ENCODE assay signal across 22 cellular contexts in genomic region chr12:29223431-29223830, GRCh38.
"Had no signal": no experiment of that assay in that cellular context is flagged by ENCODE, and none has a peak within 500 bp of the region (broad histone marks: within the 10 kb centered on the region; RNA-seq: fewer than 3 reads in every experiment).

No MANE protein-coding gene starts in this region.

- H3K27me3 Mint-ChIP-seq: activated CD4-positive, alpha-beta T cell treated with anti-CD3 and anti-CD28 coated beads, Interleukin-2, amount 10 ng/mL, durations not matched to agents 7 days and 5 days; stimulated activated naive CD8-positive, alpha-beta T cell treated with anti-CD3 and anti-CD28 coated beads, Interleukin-15, Interleukin-2, amounts not matched to agents 100 ng/mL and 50 ng/mL, for 24 hours; type B pancreatic cell had no signal

- H3K4me1 Mint-ChIP-seq: activated CD4-positive, alpha-beta T cell treated with anti-CD3 and anti-CD28 coated beads, Interleukin-2, amount 10 ng/mL, durations not matched to agents 7 days and 5 days; activated naive CD8-positive, alpha-beta T cell treated with anti-CD3 and anti-CD28 coated beads, Interleukin-2, amount 10 ng/mL, durations not matched to agents 7 days and 5 days had no signal

- H3K9me3 Mint-ChIP-seq: activated CD4-positive, alpha-beta T cell treated with anti-CD3 and anti-CD28 coated beads, Interleukin-2, amount 10 ng/mL, durations not matched to agents 7 days and 5 days; T-helper 1 cell treated with Interleukin-12 subunit alpha and Interleukin-12 subunit beta and Interleukin-4 antibody, amounts not matched to agents 30 μg/mL and 1 μg/mL, for 36 hours had no signal

- DNase-seq: activated CD4-positive, alpha-beta T cell treated with anti-CD3 and anti-CD28 coated beads, Interleukin-2, amount 10 ng/mL, durations not matched to agents 7 days and 5 days; activated CD8-positive, alpha-beta memory T cell treated with anti-CD3 and anti-CD28 coated beads, Interleukin-2, amount 50 U/mL, for 48 hours; activated gamma-delta T cell; activated naive CD8-positive, alpha-beta T cell treated with anti-CD3 and anti-CD28 coated beads, Interleukin-2, amount 10 ng/mL, durations not matched to agents 7 days and 5 days; activated T-cell treated with anti-CD3 and anti-CD28 coated beads, Interleukin-2, amount 50 U/mL, for 72 hours; aorta; cerebellar nuclear complex; effector memory CD4-positive, alpha-beta T cell; foreskin keratinocyte; glutamatergic neuron; hypothalamus; kidney glomerular epithelial cell; right lobe of liver; spleen had no signal

- H3K4me3 ChIP-seq: breast epithelium, right lobe of liver, spleen, suprapubic skin had no signal

- H3K4me3 Mint-ChIP-seq: activated CD4-positive, alpha-beta T cell treated with anti-CD3 and anti-CD28 coated beads, Interleukin-2, amount 10 ng/mL, durations not matched to agents 7 days and 5 days; activated naive CD8-positive, alpha-beta T cell treated with anti-CD3 and anti-CD28 coated beads, Interleukin-2, amount 10 ng/mL, durations not matched to agents 7 days and 5 days; activated T-cell treated with anti-CD3 and anti-CD28 coated beads, Interleukin-2, amount 50 U/mL, for 72 hours; dendritic cell treated with granulocyte-macrophage colony-stimulating factor and Interleukin-4, amounts not matched to agents 40 ng/mL and 50 ng/mL, for 4 days; nephron; stimulated activated naive CD8-positive, alpha-beta T cell treated with anti-CD3 and anti-CD28 coated beads, Interleukin-15, Interleukin-2, amounts not matched to agents 100 ng/mL and 50 ng/mL, for 24 hours; T-helper 1 cell treated with Interleukin-12 subunit alpha and Interleukin-12 subunit beta and Interleukin-4 antibody, amounts not matched to agents 30 μg/mL and 1 μg/mL, for 36 hours; type B pancreatic cell; WTC11 had no signal

- H3K27ac Mint-ChIP-seq: activated CD4-positive, alpha-beta T cell treated with anti-CD3 and anti-CD28 coated beads, Interleukin-2, amount 10 ng/mL, durations not matched to agents 7 days and 5 days; activated naive CD8-positive, alpha-beta T cell treated with anti-CD3 and anti-CD28 coated beads, Interleukin-2, amount 10 ng/mL, durations not matched to agents 7 days and 5 days; activated T-cell treated with anti-CD3 and anti-CD28 coated beads, Interleukin-2, amount 50 U/mL, for 72 hours; dendritic cell treated with granulocyte-macrophage colony-stimulating factor and Interleukin-4, amounts not matched to agents 40 ng/mL and 50 ng/mL, for 4 days; stimulated activated naive CD8-positive, alpha-beta T cell treated with anti-CD3 and anti-CD28 coated beads, Interleukin-15, Interleukin-2, amounts not matched to agents 100 ng/mL and 50 ng/mL, for 24 hours; T-helper 1 cell treated with Interleukin-12 subunit alpha and Interleukin-12 subunit beta and Interleukin-4 antibody, amounts not matched to agents 30 μg/mL and 1 μg/mL, for 36 hours; type B pancreatic cell; WTC11 had no signal

- H3K36me3 ChIP-seq: breast epithelium, right lobe of liver, spleen, suprapubic skin had no signal

- H3K4me1 ChIP-seq: breast epithelium, right lobe of liver, suprapubic skin had no signal

- H3K9me3 ChIP-seq: right lobe of liver, suprapubic skin had no signal

- H3K27me3 ChIP-seq: breast epithelium, foreskin keratinocyte, right lobe of liver, spleen, suprapubic skin had no signal

- H3K27ac ChIP-seq: breast epithelium, foreskin keratinocyte, right lobe of liver, suprapubic skin had no signal

- ATAC-seq: activated T-cell treated with anti-CD3 and anti-CD28 coated beads, Interleukin-2, amount 50 U/mL, for 72 hours; foreskin keratinocyte; right lobe of liver; WTC11 had no signal
